In the genomic region with DNA sequence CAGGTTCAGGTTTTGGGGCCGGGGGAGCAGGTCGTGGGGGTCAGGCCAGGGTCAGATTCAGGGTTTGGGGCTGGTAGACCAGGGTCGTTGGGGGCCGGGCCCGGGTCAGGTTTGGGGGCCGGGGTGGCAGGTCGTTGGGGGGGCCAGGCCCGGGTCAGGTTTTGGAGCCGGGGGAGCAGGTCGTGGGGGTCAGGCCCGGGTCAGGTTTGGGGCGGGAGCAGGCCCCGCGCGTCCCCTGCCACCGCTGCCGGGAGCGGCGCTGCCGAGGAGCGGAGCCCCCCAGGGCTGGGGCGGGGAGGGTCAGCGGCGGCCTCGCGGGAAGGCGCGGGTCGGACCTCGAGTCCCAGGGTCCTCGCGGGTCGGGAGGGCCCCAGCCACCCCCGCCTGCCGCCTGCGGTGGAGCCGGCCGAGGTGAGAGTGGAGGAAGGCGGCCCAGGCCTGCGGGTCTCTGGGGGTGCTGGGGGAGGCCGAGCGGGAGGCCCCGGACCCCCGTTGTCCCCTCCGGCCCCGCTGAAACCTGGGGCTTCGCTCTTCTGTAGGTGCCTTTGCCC, we compare ENCODE assay signal across 8 cellular contexts. TPM values are rescaled to one million over a fixed set of nuclear protein-coding genes. Genes with fewer than 3 reads are reported as not detected.
DNase-seq lines count a peak whose midpoint lies in the region; ATAC-seq lines count a peak whose summit lies in the region.

No MANE protein-coding gene starts in this region.

- H3K9me3 ChIP-seq in HUES6 (ENCODE audit: control insufficient read depth, insufficient read depth, low read depth, low read length): no peaks in the 10 kb centered on the region
- no peaks in the 10 kb centered on the region for H3K9me3 ChIP-seq in iPS-18a (ENCODE audit: control insufficient read depth, low read depth, low read length)

- H3K4me3 ChIP-seq in HUES6 (ENCODE audit: low read depth, low read length) (peak overlapping the region; percentile 52), iPS-18a (ENCODE audit: low read length) (peak overlapping the region; percentile 66)

- H3K9me3 Mint-ChIP-seq in activated naive CD4-positive, alpha-beta T cell treated with anti-CD3 and anti-CD28 coated beads, Interleukin-2, amount 50 U/mL, for 72 hours: no peaks in the 10 kb centered on the region
- no peaks in the 10 kb centered on the region for H3K9me3 Mint-ChIP-seq in stimulated activated naive CD8-positive, alpha-beta T cell treated with anti-CD3 and anti-CD28 coated beads, Interleukin-15, amount 100 ng/mL, for 72 hours

- peaks cover 7% of the 10 kb centered on the region for H3K27me3 Mint-ChIP-seq in stimulated activated naive CD8-positive, alpha-beta T cell treated with anti-CD3 and anti-CD28 coated beads, Interleukin-15, amount 100 ng/mL, for 72 hours

- peak overlapping the region; percentile 88 to 95 for H3K4me3 Mint-ChIP-seq in stimulated activated naive CD8-positive, alpha-beta T cell treated with anti-CD3 and anti-CD28 coated beads, Interleukin-15, amount 100 ng/mL, for 72 hours

- no peak for ATAC-seq in activated naive CD4-positive, alpha-beta T cell treated with anti-CD3 and anti-CD28 coated beads, Interleukin-2, amount 50 U/mL, for 72 hours
- ATAC-seq in stimulated activated naive CD8-positive, alpha-beta T cell treated with anti-CD3 and anti-CD28 coated beads, Interleukin-15, amount 100 ng/mL, for 72 hours: no peak
- ATAC-seq in GM21529 (IDR thresholded peaks at IDR 0.05; ENCODE audit: unreplicated experiment) (no peak), HG03521 (IDR thresholded peaks at IDR 0.05; ENCODE audit: unreplicated experiment) (no peak), GM18517 (IDR thresholded peaks at IDR 0.05; ENCODE audit: unreplicated experiment) (no peak)

- no peaks in the 10 kb centered on the region for H3K27me3 ChIP-seq in HUES6 (ENCODE audit: control insufficient read depth, insufficient read depth, low read length)
- H3K27me3 ChIP-seq in iPS-18a (ENCODE audit: control insufficient read depth, insufficient read depth, low read length): no peaks in the 10 kb centered on the region

- peak overlapping the region; percentile 85 to 91 for H3K27ac Mint-ChIP-seq in activated naive CD4-positive, alpha-beta T cell treated with anti-CD3 and anti-CD28 coated beads, Interleukin-2, amount 50 U/mL, for 72 hours
- peak overlapping the region; percentile 79 to 80 for H3K27ac Mint-ChIP-seq in stimulated activated naive CD8-positive, alpha-beta T cell treated with anti-CD3 and anti-CD28 coated beads, Interleukin-15, amount 100 ng/mL, for 72 hours

- no peak for DNase-seq in activated naive CD4-positive, alpha-beta T cell treated with anti-CD3 and anti-CD28 coated beads, Interleukin-2, amount 50 U/mL, for 72 hours (ENCODE audit: low spot score in 2 of 2)
- no peak for DNase-seq in stimulated activated naive CD8-positive, alpha-beta T cell treated with anti-CD3 and anti-CD28 coated beads, Interleukin-15, amount 100 ng/mL, for 72 hours
- no peak for DNase-seq in COLO829 (ENCODE audit: low spot score)

- peaks cover 53% of the 10 kb centered on the region for H3K4me1 Mint-ChIP-seq in stimulated activated naive CD8-positive, alpha-beta T cell treated with anti-CD3 and anti-CD28 coated beads, Interleukin-15, amount 100 ng/mL, for 72 hours

- H3K9ac ChIP-seq in HUES6 (ENCODE audit: low read length): peak overlapping the region; percentile 71
- peak overlapping the region; percentile 52 for H3K9ac ChIP-seq in iPS-18a (ENCODE audit: low read length)

- H3K27ac ChIP-seq in HUES6 (ENCODE audit: low read depth, low read length) (no peak overlapping the region), iPS-18a (ENCODE audit: low read length) (no peak overlapping the region)

- H3K4me1 ChIP-seq in HUES6 (ENCODE audit: control insufficient read depth, insufficient read depth, low read length) (peaks cover 24% of the 10 kb centered on the region; the same call in 1 of the 2 replicates), iPS-18a (ENCODE audit: control insufficient read depth, low read depth, low read length) (no peaks in the 10 kb centered on the region)

- H3K36me3 Mint-ChIP-seq in activated naive CD4-positive, alpha-beta T cell treated with anti-CD3 and anti-CD28 coated beads, Interleukin-2, amount 50 U/mL, for 72 hours: peaks cover 6 to 7% of the 10 kb centered on the region in 2 donors

- H3K36me3 ChIP-seq in HUES6 (ENCODE audit: control insufficient read depth, insufficient read depth, low read length) (no peaks in the 10 kb centered on the region), iPS-18a (ENCODE audit: control insufficient read depth, low read depth, low read length) (no peaks in the 10 kb centered on the region)

RNA-seq across cellular contexts. Expression of gene TRABD, which starts 0.5 kb away (rescaled TPM):
- 10 to 100 TPM; 84.4 to 98.2 TPM for total RNA-seq in activated naive CD4-positive, alpha-beta T cell treated with anti-CD3 and anti-CD28 coated beads, Interleukin-2, amount 50 U/mL, for 72 hours

RNA-seq across cellular contexts. Expression of gene SELENOO, which starts 14.6 kb away (rescaled TPM):
- 10 to 100 TPM; 22.5 to 23.4 TPM for total RNA-seq in activated naive CD4-positive, alpha-beta T cell treated with anti-CD3 and anti-CD28 coated beads, Interleukin-2, amount 50 U/mL, for 72 hours

RNA-seq across cellular contexts. Expression of gene PANX2, which starts 15.7 kb away (rescaled TPM):
- total RNA-seq in activated naive CD4-positive, alpha-beta T cell treated with anti-CD3 and anti-CD28 coated beads, Interleukin-2, amount 50 U/mL, for 72 hours: 1 to 10 TPM; 2.1 to 2.5 TPM

RNA-seq across cellular contexts. Expression of gene TUBGCP6, which starts 58.6 kb away (rescaled TPM):
- 10 to 100 TPM; 49.6 to 50.9 TPM for total RNA-seq in activated naive CD4-positive, alpha-beta T cell treated with anti-CD3 and anti-CD28 coated beads, Interleukin-2, amount 50 U/mL, for 72 hours
